ENCODE assay signal across 8 cellular contexts in genomic region chr4:174714393-174715211, GRCh38.
DNase-seq lines count a peak whose midpoint lies in the region; ATAC-seq, FAIRE-seq and TF ChIP-seq lines count a peak whose summit lies in the region.

No MANE protein-coding gene starts in this region.

- H3K9me2 ChIP-seq in MM.1S (replicated peaks; ENCODE audit: insufficient read depth, low read length) = no peaks in the 10 kb centered on the region

- no peaks in the 10 kb centered on the region for H3K27me3 Mint-ChIP-seq in WTC11 (ENCODE audit: low read depth)

- H3K4me2 ChIP-seq in MM.1S (ENCODE audit: low read depth, low read length) = no peak overlapping the region

- peaks cover 19% of the 10 kb centered on the region for H3K4me1 Mint-ChIP-seq in WTC11

- no peaks in the 10 kb centered on the region for H3K27me3 ChIP-seq in MM.1S (replicated peaks; ENCODE audit: insufficient read depth, low read length)

- FAIRE-seq in GM12892 (lab: Jason Lieb, UNC) (peak; percentile 53), urothelium cell line (lab: Jason Lieb, UNC) (no peak)

- peak; percentile 81 for TF ChIP-seq CTCF in MM.1S (IDR thresholded peaks at IDR 0.05; ENCODE audit: low read length)
- TF ChIP-seq CTCF in WTC11 (IDR thresholded peaks at IDR 0.05) = peak; percentile 51; the same call in 1 of the 2 replicates

- no peak overlapping the region for H3K9ac ChIP-seq in MM.1S (ENCODE audit: low read length)

- no peaks in the 10 kb centered on the region for H3K9me3 Mint-ChIP-seq in WTC11

- peak; percentile 98 for ATAC-seq in HG02623 (IDR thresholded peaks at IDR 0.05; ENCODE audit: unreplicated experiment)
- peak; percentile 92 for ATAC-seq in WTC11

- no peaks in the 10 kb centered on the region for H3K36me3 ChIP-seq in MM.1S (replicated peaks; ENCODE audit: insufficient read depth, low read length)

- DNase-seq in COLO668 (lab: John Stamatoyannopoulos, UW; ENCODE audit: unreplicated experiment) (peak; percentile 13), GM12892 (ENCODE audit: insufficient read length) (peak; percentile 11), MM.1S (peak; percentile 52), WTC11 (ENCODE audit: low spot score) (peak; percentile 53), iPS DF 4.7 (ENCODE audit: extremely low read depth, low spot score) (peak; percentile 30), urothelium cell line (ENCODE audit: low spot score) (peak; percentile 48)
- DNase-seq in effector CD4-positive, alpha-beta T cell = no peak

- CTCF ChIA-PET in WTC11 (lab: Charles Lee) = interaction anchor here (0.7 to 1.4 kb wide), 6 partner anchors 14 to 340 kb away, joined by 3 to 6 read pairs (median 3); no protein-coding TSS in a partner anchor

- TF ChIP-seq POLR2A in GM12892 (IDR thresholded peaks at IDR 0.05; ENCODE audit: low read depth, low read length) = no peak

- no peak overlapping the region for H2AFZ ChIP-seq in MM.1S (ENCODE audit: low read length)

- no peak overlapping the region for H3K4me3 ChIP-seq in MM.1S (ENCODE audit: low read length)

- H3K4me3 Mint-ChIP-seq in WTC11 = no peak overlapping the region

- H3K27ac ChIP-seq in MM.1S (ENCODE audit: low read length) = no peak overlapping the region

- no peaks in the 10 kb centered on the region for H3K4me1 ChIP-seq in MM.1S (ENCODE audit: low read length)

- H3K36me3 Mint-ChIP-seq in WTC11 = no peaks in the 10 kb centered on the region

- POLR2A ChIA-PET in WTC11 (lab: Charles Lee) = no interaction called here

- H3K9me3 ChIP-seq in MM.1S (replicated peaks; ENCODE audit: insufficient read depth, low read length) = no peaks in the 10 kb centered on the region

- H4K20me1 ChIP-seq in MM.1S (ENCODE audit: insufficient read depth, low read length) = no peaks in the 10 kb centered on the region

- H3K79me2 ChIP-seq in MM.1S (ENCODE audit: low read length) = no peaks in the 10 kb centered on the region

- no peak overlapping the region for H3K27ac Mint-ChIP-seq in WTC11

- H3F3A ChIP-seq in MM.1S (ENCODE audit: insufficient read depth, low read length) = no peaks in the 10 kb centered on the region

TF ChIP-seq in WTC11, 78 proteins besides CTCF, POLR2A, EP300 and RAD21:
- TF ChIP-seq MAX (CRISPR knock-in tag; IDR thresholded peaks at IDR 0.05) = no peak
- TF ChIP-seq JUN (CRISPR knock-in tag; IDR thresholded peaks at IDR 0.05) = no peak
- no peak for TF ChIP-seq SOX15 (CRISPR knock-in tag; IDR thresholded peaks at IDR 0.05)
- no peak for TF ChIP-seq EMX1 (CRISPR knock-in tag; IDR thresholded peaks at IDR 0.05)
- no peak for TF ChIP-seq ZNF281 (CRISPR knock-in tag; IDR thresholded peaks at IDR 0.05)
- no peak for TF ChIP-seq E2F4 (CRISPR knock-in tag; IDR thresholded peaks at IDR 0.05; ENCODE audit: borderline replicate concordance, low read depth)
- no peak for TF ChIP-seq NR3C1 (CRISPR knock-in tag; conservative IDR thresholded peaks at IDR 0.05; ENCODE audit: low read depth)
- no peak for TF ChIP-seq RORB (CRISPR knock-in tag; IDR thresholded peaks at IDR 0.05)
- TF ChIP-seq MYBL2 (CRISPR knock-in tag; IDR thresholded peaks at IDR 0.05) = no peak
- no peak for TF ChIP-seq ARID4B (CRISPR knock-in tag; IDR thresholded peaks at IDR 0.05; ENCODE audit: borderline replicate concordance)
- TF ChIP-seq TEAD4 (CRISPR knock-in tag; IDR thresholded peaks at IDR 0.05) = no peak
- TF ChIP-seq ATF3 (CRISPR knock-in tag; conservative IDR thresholded peaks at IDR 0.05) = no peak
- TF ChIP-seq ZBTB43 (CRISPR knock-in tag; IDR thresholded peaks at IDR 0.05) = no peak
- TF ChIP-seq ZNF671 (CRISPR knock-in tag; IDR thresholded peaks at IDR 0.05) = no peak
- TF ChIP-seq ZNF416 (CRISPR knock-in tag; IDR thresholded peaks at IDR 0.05) = no peak
